Comparison of ENCODE assay signal across 15 cellular contexts in genomic region chr4:2285665-2286381, GRCh38. TPM values are rescaled to one million over a fixed set of nuclear protein-coding genes. Genes with fewer than 3 reads are reported as not detected.
A peak's percentile ranks its signal among the peaks of the same experiment; 100 is the strongest.
DNase-seq lines count a peak whose midpoint lies in the region; ATAC-seq and TF ChIP-seq lines count a peak whose summit lies in the region.
"Had no signal": no experiment of that assay in that cellular context is flagged by ENCODE, and none has a peak within 500 bp of the region (broad histone marks: within the 10 kb centered on the region; RNA-seq: fewer than 3 reads in every experiment).

No MANE protein-coding gene starts in this region.

- ATAC-seq in activated CD4-positive, alpha-beta T cell treated with anti-CD3 and anti-CD28 coated beads for 36 hours: no peak
- ATAC-seq in right cardiac atrium: no peak
- ATAC-seq in psoas muscle: no peak

- POLR2A ChIA-PET in activated CD4-positive, alpha-beta T cell treated with anti-CD3 and anti-CD28 coated beads for 36 hours (lab: Charles Lee): no interaction called here

- no peaks in the 10 kb centered on the region for H3K9me3 Mint-ChIP-seq in activated CD4-positive, alpha-beta T cell treated with anti-CD3 and anti-CD28 coated beads for 36 hours (ENCODE audit: low read depth)

- H3K36me3 ChIP-seq in Peyer's patch: no peaks in the 10 kb centered on the region
- H3K36me3 ChIP-seq in psoas muscle (ENCODE audit: insufficient read depth in 1 of 2, low read depth in 1 of 2): no peaks in the 10 kb centered on the region
- H3K36me3 ChIP-seq: prostate gland had no signal

- no peaks in the 10 kb centered on the region for H3K27me3 Mint-ChIP-seq in activated CD4-positive, alpha-beta T cell treated with anti-CD3 and anti-CD28 coated beads for 36 hours

- no peak overlapping the region for H3K27ac ChIP-seq in Peyer's patch
- H3K27ac ChIP-seq in right cardiac atrium (ENCODE audit: low read length): no peak overlapping the region
- H3K27ac ChIP-seq in psoas muscle: no peak overlapping the region
- no peak overlapping the region for H3K27ac ChIP-seq in coronary artery
- H3K27ac ChIP-seq: prostate gland had no signal

- no peak overlapping the region for H3K4me3 Mint-ChIP-seq in activated CD4-positive, alpha-beta T cell treated with anti-CD3 and anti-CD28 coated beads for 36 hours

- H3K4me3 ChIP-seq in Peyer's patch: no peak overlapping the region
- H3K4me3 ChIP-seq in right cardiac atrium (ENCODE audit: low read length): no peak overlapping the region
- no peak overlapping the region for H3K4me3 ChIP-seq in psoas muscle
- H3K4me3 ChIP-seq in coronary artery: no peak overlapping the region
- H3K4me3 ChIP-seq: prostate gland had no signal

- TF ChIP-seq CTCF in Peyer's patch (IDR thresholded peaks at IDR 0.05): no peak
- no peak for TF ChIP-seq CTCF in psoas muscle (IDR thresholded peaks at IDR 0.05)
- no peak for TF ChIP-seq CTCF in coronary artery (IDR thresholded peaks at IDR 0.05)

- no peaks in the 10 kb centered on the region for H3K36me3 Mint-ChIP-seq in activated CD4-positive, alpha-beta T cell treated with anti-CD3 and anti-CD28 coated beads for 36 hours (ENCODE audit: low read depth)

- no peaks in the 10 kb centered on the region for H3K27me3 ChIP-seq in Peyer's patch
- no peaks in the 10 kb centered on the region for H3K27me3 ChIP-seq in right cardiac atrium (ENCODE audit: control insufficient read depth, insufficient read depth)
- no peaks in the 10 kb centered on the region for H3K27me3 ChIP-seq in psoas muscle (ENCODE audit: insufficient read depth in 3 of 3, low read length in 2 of 3)

- DNase-seq in activated CD4-positive, alpha-beta T cell treated with anti-CD3 and anti-CD28 coated beads for 36 hours: peak; percentile 3
- no peak for DNase-seq in activated CD4-positive, alpha-beta T cell treated with anti-CD3 and anti-CD28 coated beads for 1 hour
- DNase-seq in Peyer's patch (peak in 2 of 3 donors; percentile 38 to 41), right cardiac atrium (peak in 2 of 3 donors; percentile 22 to 54), psoas muscle (peak; percentile 15 to 55), NCI-H2107 (lab: John Stamatoyannopoulos, UW) (no peak), NCI-H774 (lab: John Stamatoyannopoulos, UW) (no peak), coronary artery (ENCODE audit: low spot score) (no peak)
- DNase-seq: 8988T; activated CD8-positive, alpha-beta memory T cell treated with anti-CD3 and anti-CD28 coated beads, Interleukin-2, amount 50 U/mL, for 48 hours; amygdala; NCI-H1930; NCI-H526 treated with DMSO at 0.1 percent for 48 hours had no signal

- intact Hi-C loops in activated CD4-positive, alpha-beta T cell treated with anti-CD3 and anti-CD28 coated beads for 36 hours (cut with DNase I, micrococcal nuclease): no loop called here
- intact Hi-C loops in right cardiac atrium (cut with DNase I): no loop called here
- intact Hi-C loops in psoas muscle (cut with DNase I): no loop called here

- H3K4me1 ChIP-seq in Peyer's patch (peaks cover 0 to 11% (median 6%) of the 10 kb centered on the region in 4 donors), right cardiac atrium (ENCODE audit: control insufficient read depth, insufficient read depth, low read length) (no peaks in the 10 kb centered on the region), psoas muscle (no peaks in the 10 kb centered on the region)
- H3K4me1 ChIP-seq: Caco-2, prostate gland had no signal

- no peak overlapping the region for H3K27ac Mint-ChIP-seq in activated CD4-positive, alpha-beta T cell treated with anti-CD3 and anti-CD28 coated beads for 36 hours

- CTCF ChIA-PET in activated CD4-positive, alpha-beta T cell treated with anti-CD3 and anti-CD28 coated beads for 36 hours (lab: Charles Lee): no interaction called here

- H3K4me1 Mint-ChIP-seq in activated CD4-positive, alpha-beta T cell treated with anti-CD3 and anti-CD28 coated beads for 36 hours: peaks cover 40% of the 10 kb centered on the region

- H3K9me3 ChIP-seq in Peyer's patch (no peaks in the 10 kb centered on the region), right cardiac atrium (ENCODE audit: control insufficient read depth, low read length) (no peaks in the 10 kb centered on the region), psoas muscle (no peaks in the 10 kb centered on the region)
- H3K9me3 ChIP-seq: Caco-2, prostate gland had no signal

- WGBS in right cardiac atrium: 70% methylated on average over 26 of the region's 26 CpGs
- 75 to 79% (median 78%) methylated on average over 18 to 26 of the region's 26 CpGs for WGBS in psoas muscle, 3 donors

- TF ChIP-seq POLR2A in Peyer's patch (IDR thresholded peaks at IDR 0.05): no peak

RNA-seq across cellular contexts. Expression of gene MXD4, which starts 23.9 kb away (rescaled TPM):
- 1 to 10 TPM; 1.6 to 2.3 TPM for total RNA-seq in activated CD4-positive, alpha-beta T cell treated with anti-CD3 and anti-CD28 coated beads for 36 hours
- total RNA-seq in Peyer's patch: 10 to 100 TPM; 28.9 to 52.5 (median 44.0) TPM
- 10 to 100 TPM; 27.2 to 35.8 (median 31.6) TPM for total RNA-seq in right cardiac atrium
- 43.1 TPM for polyA plus RNA-seq in right cardiac atrium
- 10 to 100 TPM; 18.8 to 36.7 (median 35.3) TPM for total RNA-seq in psoas muscle
- polyA plus RNA-seq in psoas muscle: 10 to 100 TPM; 15.4 to 29.9 (median 23.3) TPM

RNA-seq across cellular contexts. Expression of gene HAUS3, which starts 43.9 kb away (rescaled TPM):
- 10 to 100 TPM; 14.6 to 18.6 TPM for total RNA-seq in activated CD4-positive, alpha-beta T cell treated with anti-CD3 and anti-CD28 coated beads for 36 hours
- total RNA-seq in Peyer's patch: 10 to 100 TPM in 1 of 4 donors, 1 to 10 TPM in 3; 8.6 to 11.6 (median 9.0) TPM
- 1 to 10 TPM; 6.1 to 8.9 (median 7.4) TPM for total RNA-seq in right cardiac atrium
- polyA plus RNA-seq in right cardiac atrium: 4.3 TPM
- total RNA-seq in psoas muscle: 1 to 10 TPM; 4.2 to 7.4 (median 5.1) TPM
- 10 to 100 TPM in 1 of 3 donors, 1 to 10 TPM in 2; 5.3 to 16.1 (median 5.8) TPM for polyA plus RNA-seq in psoas muscle

RNA-seq across cellular contexts. Expression of gene POLN, which starts 43.9 kb away (rescaled TPM):
- 1 to 10 TPM; 2.3 to 3.2 TPM for total RNA-seq in activated CD4-positive, alpha-beta T cell treated with anti-CD3 and anti-CD28 coated beads for 36 hours
- total RNA-seq in Peyer's patch (1 to 10 TPM in 3 of 4 donors, under 1 TPM in 1; 0.70 to 6.6 (median 3.2) TPM), right cardiac atrium (1 to 10 TPM; 3.5 to 5.9 (median 4.6) TPM), psoas muscle (1 to 10 TPM in 3 of 4 donors, under 1 TPM in 1; 0.84 to 3.0 (median 1.8) TPM)
- polyA plus RNA-seq in right cardiac atrium (1.5 TPM), psoas muscle (under 1 TPM; 0.44 to 0.95 (median 0.80) TPM)

Comparison
In these comparisons a context has a peak if more than half of its experiments do, and no peak if none do; other contexts are left out.
1. DNase-seq: peak in activated CD4-positive, alpha-beta T cell treated with anti-CD3 and anti-CD28 coated beads for 36 hours (single experiment), Peyer's patch (2 of 3), right cardiac atrium (2 of 3) and psoas muscle (2 of 2); none in activated CD4-positive, alpha-beta T cell treated with anti-CD3 and anti-CD28 coated beads for 1 hour (single experiment), NCI-H2107 (single experiment), NCI-H774 (single experiment) and coronary artery (single experiment).
2. RNA of gene MXD4, which starts 23.9 kb away (total RNA-seq): 28.9 to 52.5 TPM in Peyer's patch, 18.8 to 36.7 TPM in psoas muscle and 27.2 to 35.8 TPM in right cardiac atrium; 1.6 to 2.3 TPM in activated CD4-positive, alpha-beta T cell treated with anti-CD3 and anti-CD28 coated beads for 36 hours; every median in the first group is over 4 times any median in the second.